8 cellular contexts compared by ENCODE assay signal in the genomic region with DNA sequence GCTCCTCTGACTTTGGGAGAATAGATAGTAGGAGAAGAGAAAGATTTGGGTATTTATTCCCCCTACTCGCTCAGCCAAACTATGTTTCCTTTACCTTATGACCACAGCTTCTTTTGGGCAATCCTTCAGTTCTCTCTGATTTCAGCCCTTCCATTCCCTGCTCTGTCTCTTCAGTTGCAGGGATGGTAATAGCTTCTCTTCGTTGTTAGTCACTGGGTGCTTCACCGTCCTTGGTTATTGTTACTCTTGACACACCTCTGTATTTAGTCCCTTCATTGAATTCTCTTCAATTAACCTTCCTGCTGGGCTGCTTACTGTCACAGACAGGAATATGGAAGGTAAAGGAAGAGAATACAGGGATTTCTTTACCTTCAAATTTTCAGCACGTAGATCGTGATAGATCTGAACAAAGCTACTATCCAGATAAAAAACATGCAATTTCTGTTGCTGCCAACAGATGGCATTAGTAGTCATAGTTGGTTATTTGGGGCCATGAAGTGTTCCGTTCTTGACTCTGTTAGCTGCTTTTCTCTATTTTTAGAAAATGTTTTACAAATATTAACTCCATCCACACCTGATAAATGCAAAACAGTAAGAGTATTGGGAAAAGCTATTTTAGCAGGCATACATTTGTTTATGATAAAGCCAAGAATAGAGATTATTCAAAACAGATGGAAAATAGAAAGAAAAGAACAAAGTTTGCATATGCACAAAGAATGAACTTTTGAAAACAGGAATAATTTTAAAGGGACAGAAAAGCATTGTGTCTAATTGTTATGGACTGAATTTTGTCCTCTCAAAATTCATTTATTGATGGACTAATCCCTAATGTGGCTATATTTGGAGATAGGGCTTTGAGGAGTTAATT. TPM values are rescaled to one million over a fixed set of nuclear protein-coding genes. Genes with fewer than 3 reads are reported as not detected.
DNase-seq lines count a peak whose midpoint lies in the region; ATAC-seq and TF ChIP-seq lines count a peak whose summit lies in the region.

No MANE protein-coding gene starts in this region.

- no peaks in the 10 kb centered on the region for H3F3A ChIP-seq in MM.1S (ENCODE audit: insufficient read depth, low read length)

- H3K27ac Mint-ChIP-seq in natural killer cell treated with Interleukin-12 subunit alpha and Interleukin-12 subunit beta and Interleukin-15 and Interleukin-18, amount 100 ng/mL, for 72 hours = no peak overlapping the region
- no peak overlapping the region for H3K27ac Mint-ChIP-seq in activated T-helper 2 cell treated with anti-CD3 and anti-CD28 coated beads, Interferon-gamma antibody, Interleukin-2, Interleukin-4, amounts not matched to agents 10 μg/mL and 5 μg/mL and 100 μg/mL, durations not matched to agents 14 hours and 24 hours and 36 hours

- 0 out of 2 replicates have a peak, but pooled peaks cover 3% of the 10 kb centered on the region for H3K4me1 ChIP-seq in MM.1S (ENCODE audit: low read length)

- CTCF ChIA-PET in GM10248 (lab: Yijun Ruan, JAX) = interaction anchor here (0.7 to 2.2 kb wide), 37 partner anchors 9 to 1992 kb away, joined by 3 to 30 read pairs (median 4); a partner anchor contains a TSS

- peak overlapping the region; percentile 28 for H3K4me3 Mint-ChIP-seq in natural killer cell treated with Interleukin-12 subunit alpha and Interleukin-12 subunit beta and Interleukin-15 and Interleukin-18, amount 100 ng/mL, for 72 hours
- H3K4me3 Mint-ChIP-seq in activated T-helper 2 cell treated with anti-CD3 and anti-CD28 coated beads, Interferon-gamma antibody, Interleukin-2, Interleukin-4, amounts not matched to agents 10 μg/mL and 5 μg/mL and 100 μg/mL, durations not matched to agents 14 hours and 24 hours and 36 hours (ENCODE audit: low read depth) = no peak overlapping the region

- H3K27me3 ChIP-seq in MM.1S (replicated peaks; ENCODE audit: insufficient read depth, low read length) = no peaks in the 10 kb centered on the region

- H3K79me2 ChIP-seq in MM.1S (ENCODE audit: low read length) = no peaks in the 10 kb centered on the region

- DNase-seq in A172 (ENCODE audit: low spot score) (peak; percentile 58), GM10248 (ENCODE audit: extremely low spot score) (peak; percentile 48), HFF-Myc (ENCODE audit: extremely low read depth, low read depth) (peak; percentile 41), MM.1S (peak; percentile 55), SK-N-MC (ENCODE audit: low read depth, low spot score) (peak; percentile 70), fibroblast of gingiva (ENCODE audit: low read depth) (peak; percentile 51)
- no peak for DNase-seq in natural killer cell treated with Interleukin-12 subunit alpha and Interleukin-12 subunit beta and Interleukin-15 and Interleukin-18, amount 100 ng/mL, for 72 hours (ENCODE audit: low spot score)
- DNase-seq in activated T-helper 2 cell treated with anti-CD3 and anti-CD28 coated beads, Interferon-gamma antibody, Interleukin-2, Interleukin-4, amounts not matched to agents 10 μg/mL and 5 μg/mL and 100 μg/mL, durations not matched to agents 14 hours and 24 hours and 36 hours (ENCODE audit: low spot score) = no peak

- H3K4me1 Mint-ChIP-seq in natural killer cell treated with Interleukin-12 subunit alpha and Interleukin-12 subunit beta and Interleukin-15 and Interleukin-18, amount 100 ng/mL, for 72 hours (ENCODE audit: low read depth in 2 of 2) = peaks cover 6% of the 10 kb centered on the region in 2 donors
- peaks cover 3% of the 10 kb centered on the region for H3K4me1 Mint-ChIP-seq in activated T-helper 2 cell treated with anti-CD3 and anti-CD28 coated beads, Interferon-gamma antibody, Interleukin-2, Interleukin-4, amounts not matched to agents 10 μg/mL and 5 μg/mL and 100 μg/mL, durations not matched to agents 14 hours and 24 hours and 36 hours (ENCODE audit: low read depth)

- H3K4me3 ChIP-seq in HFF-Myc (replicated peaks; ENCODE audit: low read depth, low read length) (no peak overlapping the region), MM.1S (ENCODE audit: low read length) (peak overlapping the region; percentile 27; the same call in 1 of the 2 replicates), SK-N-MC (peak overlapping the region; percentile 81)

- no peaks in the 10 kb centered on the region for H3K9me3 Mint-ChIP-seq in natural killer cell treated with Interleukin-12 subunit alpha and Interleukin-12 subunit beta and Interleukin-15 and Interleukin-18, amount 100 ng/mL, for 72 hours
- H3K9me3 Mint-ChIP-seq in activated T-helper 2 cell treated with anti-CD3 and anti-CD28 coated beads, Interferon-gamma antibody, Interleukin-2, Interleukin-4, amounts not matched to agents 10 μg/mL and 5 μg/mL and 100 μg/mL, durations not matched to agents 14 hours and 24 hours and 36 hours = no peaks in the 10 kb centered on the region

- H3K27ac ChIP-seq in MM.1S (ENCODE audit: low read length) (no peak overlapping the region), SK-N-MC (peak overlapping the region; percentile 82)

- intact Hi-C loops in activated T-helper 2 cell treated with anti-CD3 and anti-CD28 coated beads, Interferon-gamma antibody, Interleukin-2, Interleukin-4, amounts not matched to agents 10 μg/mL and 5 μg/mL and 100 μg/mL, durations not matched to agents 14 hours and 24 hours and 36 hours (cut with micrococcal nuclease) = loop anchor here (1.0 kb wide), 2 partner anchors 174 to 579 kb away; no protein-coding TSS in a partner anchor

- ATAC-seq in natural killer cell treated with Interleukin-12 subunit alpha and Interleukin-12 subunit beta and Interleukin-15 and Interleukin-18, amount 100 ng/mL, for 72 hours = no peak

- H3K36me3 Mint-ChIP-seq in natural killer cell treated with Interleukin-12 subunit alpha and Interleukin-12 subunit beta and Interleukin-15 and Interleukin-18, amount 100 ng/mL, for 72 hours = no peaks in the 10 kb centered on the region
- no peaks in the 10 kb centered on the region for H3K36me3 Mint-ChIP-seq in activated T-helper 2 cell treated with anti-CD3 and anti-CD28 coated beads, Interferon-gamma antibody, Interleukin-2, Interleukin-4, amounts not matched to agents 10 μg/mL and 5 μg/mL and 100 μg/mL, durations not matched to agents 14 hours and 24 hours and 36 hours (ENCODE audit: low read depth)

- H3K9me2 ChIP-seq in MM.1S (replicated peaks; ENCODE audit: insufficient read depth, low read length) = no peaks in the 10 kb centered on the region

- TF ChIP-seq CTCF in GM10248 (IDR thresholded peaks at IDR 0.05; ENCODE audit: control extremely low read depth, extremely low read depth, low read depth, missing control alignments) (peak; percentile 65), HFF-Myc (IDR thresholded peaks at IDR 0.05; ENCODE audit: low read depth, low read length, missing control alignments) (peak; percentile 58), MM.1S (IDR thresholded peaks at IDR 0.05; ENCODE audit: low read length) (peak; percentile 76)

- POLR2A ChIA-PET in GM10248 (lab: Yijun Ruan, JAX) = no interaction called here

- H3K9me3 ChIP-seq in MM.1S (replicated peaks; ENCODE audit: insufficient read depth, low read length) = no peaks in the 10 kb centered on the region
- no peaks in the 10 kb centered on the region for H3K9me3 ChIP-seq in SK-N-MC (ENCODE audit: low read depth, low read length)

- peak overlapping the region; percentile 76; the same call in 1 of the 2 replicates for H2AFZ ChIP-seq in MM.1S (ENCODE audit: low read length)

- H3K9ac ChIP-seq in MM.1S (ENCODE audit: low read length) (0 out of 2 replicates have a peak overlapping the region, but pooled peaks have one; percentile 4), SK-N-MC (ENCODE audit: insufficient read length) (peak overlapping the region; percentile 87)

- H3K36me3 ChIP-seq in MM.1S (replicated peaks; ENCODE audit: insufficient read depth, low read length) (no peaks in the 10 kb centered on the region), SK-N-MC (ENCODE audit: insufficient read depth, low read length) (no peaks in the 10 kb centered on the region)

- H4K20me1 ChIP-seq in MM.1S (ENCODE audit: insufficient read depth, low read length) = no peaks in the 10 kb centered on the region

- H3K27me3 Mint-ChIP-seq in natural killer cell treated with Interleukin-12 subunit alpha and Interleukin-12 subunit beta and Interleukin-15 and Interleukin-18, amount 100 ng/mL, for 72 hours = peaks cover 24 to 40% of the 10 kb centered on the region in 2 donors
- peaks cover 15% of the 10 kb centered on the region for H3K27me3 Mint-ChIP-seq in activated T-helper 2 cell treated with anti-CD3 and anti-CD28 coated beads, Interferon-gamma antibody, Interleukin-2, Interleukin-4, amounts not matched to agents 10 μg/mL and 5 μg/mL and 100 μg/mL, durations not matched to agents 14 hours and 24 hours and 36 hours (ENCODE audit: low read depth)

- H3K4me2 ChIP-seq in MM.1S (ENCODE audit: low read depth, low read length) = peak overlapping the region; percentile 62

RNA-seq across cellular contexts. Expression of a gene that starts 14.0 kb away (rescaled TPM):
- not detected in 2 replicates for total RNA-seq in A172 (2014; rRNA removed; shearing (Covaris generic))
- not detected for total RNA-seq in natural killer cell treated with Interleukin-12 subunit alpha and Interleukin-12 subunit beta and Interleukin-15 and Interleukin-18, amount 100 ng/mL, for 72 hours
- total RNA-seq in activated T-helper 2 cell treated with anti-CD3 and anti-CD28 coated beads, Interferon-gamma antibody, Interleukin-2, Interleukin-4, amounts not matched to agents 10 μg/mL and 5 μg/mL and 100 μg/mL, durations not matched to agents 14 hours and 24 hours and 36 hours = not detected in 2 replicates

RNA-seq across cellular contexts. Expression of a gene that starts 52.1 kb away (rescaled TPM):
- total RNA-seq in A172 (2014; rRNA removed; shearing (Covaris generic)) = 33.7 and 35.8 TPM in 2 replicates
- total RNA-seq in natural killer cell treated with Interleukin-12 subunit alpha and Interleukin-12 subunit beta and Interleukin-15 and Interleukin-18, amount 100 ng/mL, for 72 hours = 1 to 10 TPM; 4.4 to 5.2 TPM
- 7.1 and 7.2 TPM in 2 replicates for total RNA-seq in activated T-helper 2 cell treated with anti-CD3 and anti-CD28 coated beads, Interferon-gamma antibody, Interleukin-2, Interleukin-4, amounts not matched to agents 10 μg/mL and 5 μg/mL and 100 μg/mL, durations not matched to agents 14 hours and 24 hours and 36 hours

Comparison
In these comparisons a context has a peak if more than half of its experiments do, and no peak if none do; other contexts are left out.
1. DNase-seq: peak in A172 (single experiment), GM10248 (single experiment), HFF-Myc (single experiment), MM.1S (single experiment), SK-N-MC (single experiment) and fibroblast of gingiva (single experiment); none in natural killer cell treated with Interleukin-12 subunit alpha and Interleukin-12 subunit beta and Interleukin-15 and Interleukin-18, amount 100 ng/mL, for 72 hours (single experiment) and activated T-helper 2 cell treated with anti-CD3 and anti-CD28 coated beads, Interferon-gamma antibody, Interleukin-2, Interleukin-4, amounts not matched to agents 10 μg/mL and 5 μg/mL and 100 μg/mL, durations not matched to agents 14 hours and 24 hours and 36 hours (single experiment).
2. Peak in every context shown above with its lines, with median percentiles within 50 percentile points of each other: CTCF ChIP-seq.